14 cellular contexts compared by ENCODE assay signal in genomic region chr4:88609387-88609786, GRCh38. TPM values are rescaled to one million over a fixed set of nuclear protein-coding genes. Genes with fewer than 3 reads are reported as not detected.
DNase-seq lines count a peak whose midpoint lies in the region; ATAC-seq and TF ChIP-seq lines count a peak whose summit lies in the region.
"Had no signal": no experiment of that assay in that cellular context is flagged by ENCODE, and none has a peak within 500 bp of the region (broad histone marks: within the 10 kb centered on the region; RNA-seq: fewer than 3 reads in every experiment).

No MANE protein-coding gene starts in this region.

- no peak for ATAC-seq in HG02763 (IDR thresholded peaks at IDR 0.05; ENCODE audit: unreplicated experiment)
- no peak for ATAC-seq in body of pancreas

- H3K4me1 Mint-ChIP-seq in CD14-positive monocyte, result peaks cover 44% of the 10 kb centered on the region
- peaks cover 68% of the 10 kb centered on the region for H3K4me1 Mint-ChIP-seq in activated naive CD8-positive, alpha-beta T cell treated with anti-CD3 and anti-CD28 coated beads for 36 hours

- H3K27me3 Mint-ChIP-seq in CD14-positive monocyte (ENCODE audit: low read depth in 3 of 3), result no peaks in the 10 kb centered on the region
- H3K27me3 Mint-ChIP-seq in activated naive CD8-positive, alpha-beta T cell treated with anti-CD3 and anti-CD28 coated beads for 36 hours, result no peaks in the 10 kb centered on the region

- peak overlapping the region in 6 of 7 donors; percentile 18 to 76 (median 55) for H3K27ac Mint-ChIP-seq in CD14-positive monocyte
- peak overlapping the region; percentile 86 for H3K27ac Mint-ChIP-seq in activated naive CD8-positive, alpha-beta T cell treated with anti-CD3 and anti-CD28 coated beads for 36 hours
- H3K27ac Mint-ChIP-seq: IgD-negative memory B cell had no signal

- peaks cover 62 to 76% of the 10 kb centered on the region in 2 donors for H3K36me3 Mint-ChIP-seq in CD14-positive monocyte
- H3K36me3 Mint-ChIP-seq in activated naive CD8-positive, alpha-beta T cell treated with anti-CD3 and anti-CD28 coated beads for 36 hours, result peaks cover 70% of the 10 kb centered on the region

- DNase-seq in CD14-positive monocyte (ENCODE audit: low spot score) (no peak), GF-D8 (lab: John Stamatoyannopoulos, UW) (peak; percentile 41), lung microvascular endothelial cell (ENCODE audit: low read depth in 2 of 2) (peak; percentile 46 to 75), body of pancreas (no peak), superior temporal gyrus (ENCODE audit: extremely low spot score) (no peak)
- DNase-seq in activated naive CD8-positive, alpha-beta T cell treated with anti-CD3 and anti-CD28 coated beads for 36 hours, result no peak
- DNase-seq in activated CD8-positive, alpha-beta memory T cell treated with anti-CD3 and anti-CD28 coated beads, Interleukin-2, amount 50 U/mL, for 48 hours, result no peak
- DNase-seq: cortex of kidney, NCI-H187, NCI-H748 treated with DMSO at 0.1 percent for 48 hours, RPMI8226, T1000 had no signal

- intact Hi-C loops in CD14-positive monocyte (cut with micrococcal nuclease), result no loop called here
- intact Hi-C loops in body of pancreas (cut with DNase I), result no loop called here

- H3K36me3 ChIP-seq in body of pancreas (replicated peaks in 1 of 2; ENCODE audit: insufficient read depth in 1 of 2, low read depth in 2 of 2), result no peaks in the 10 kb centered on the region

- H3K4me3 ChIP-seq in body of pancreas, result no peak overlapping the region

- no peaks in the 10 kb centered on the region for H3K27me3 ChIP-seq in body of pancreas

- H3K4me3 Mint-ChIP-seq in CD14-positive monocyte, result no peak overlapping the region
- peak overlapping the region; percentile 16 for H3K4me3 Mint-ChIP-seq in activated naive CD8-positive, alpha-beta T cell treated with anti-CD3 and anti-CD28 coated beads for 36 hours

- 92 to 93% methylated on average over 3 of the region's 3 CpGs for WGBS in body of pancreas, 2 donors

- no peak for TF ChIP-seq POLR2A in body of pancreas (IDR thresholded peaks at IDR 0.05)

- peak overlapping the region in 1 of 4 donors; percentile 0 for H3K27ac ChIP-seq in body of pancreas

- TF ChIP-seq CTCF in CD14-positive monocyte (IDR thresholded peaks at IDR 0.05) (no peak), body of pancreas (IDR thresholded peaks at IDR 0.05) (no peak)

- H3K4me1 ChIP-seq in body of pancreas, result peaks cover 43% of the 10 kb centered on the region

- peaks cover 0 to 10% (median 6%) of the 10 kb centered on the region in 7 donors for H3K9me3 Mint-ChIP-seq in CD14-positive monocyte
- H3K9me3 Mint-ChIP-seq in activated naive CD8-positive, alpha-beta T cell treated with anti-CD3 and anti-CD28 coated beads for 36 hours, result peaks cover 13% of the 10 kb centered on the region

- H3K9me3 ChIP-seq in body of pancreas, result no peaks in the 10 kb centered on the region

RNA-seq across cellular contexts. Expression of gene HERC3, which starts 17.1 kb away (rescaled TPM):
- polyA plus RNA-seq in CD14-positive monocyte, result 10 to 100 TPM; 30.5 to 36.7 TPM
- 10 to 100 TPM; 39.4 to 42.6 TPM for total RNA-seq in activated naive CD8-positive, alpha-beta T cell treated with anti-CD3 and anti-CD28 coated beads for 36 hours
- 7.5 and 9.8 TPM in 2 replicates for total RNA-seq in lung microvascular endothelial cell
- total RNA-seq in body of pancreas, result 10 to 100 TPM; 10.9 to 19.5 TPM

Comparison
In these comparisons a context has a peak if more than half of its experiments do, and no peak if none do; other contexts are left out.
1. DNase-seq: peak in GF-D8 (single experiment) and lung microvascular endothelial cell (2 of 2); none in CD14-positive monocyte (single experiment), activated naive CD8-positive, alpha-beta T cell treated with anti-CD3 and anti-CD28 coated beads for 36 hours (single experiment), activated CD8-positive, alpha-beta memory T cell treated with anti-CD3 and anti-CD28 coated beads, Interleukin-2, amount 50 U/mL, for 48 hours (single experiment), body of pancreas (0 of 4) and superior temporal gyrus (single experiment).